1 cellular context compared by ENCODE assay signal in genomic region chr14:99790978-99791376, GRCh38.
TF ChIP-seq lines count a peak whose summit lies in the region.

No MANE protein-coding gene starts in this region.

TF ChIP-seq in GM23338, 12 proteins besides CTCF, POLR2A, EP300 and RAD21 (continued from another document):
- TF ChIP-seq ZNF462 (CRISPR knock-in tag; IDR thresholded peaks at IDR 0.05) (no peak), POLR2AphosphoS5 (IDR thresholded peaks at IDR 0.05; ENCODE audit: low read depth) (no peak), ZNF114 (CRISPR knock-in tag; IDR thresholded peaks at IDR 0.05) (no peak), EZH2 (IDR thresholded peaks at IDR 0.05; ENCODE audit: low read depth, unreplicated experiment) (no peak), STAT1 (IDR thresholded peaks at IDR 0.05; ENCODE audit: unreplicated experiment) (no peak), JUNB (IDR thresholded peaks at IDR 0.05; ENCODE audit: unreplicated experiment) (no peak), EZH2phosphoT487 (IDR thresholded peaks at IDR 0.05; ENCODE audit: unreplicated experiment) (no peak), ZNF331 (CRISPR knock-in tag; IDR thresholded peaks at IDR 0.05; ENCODE audit: low read depth) (no peak), CREB1 (CRISPR knock-in tag; IDR thresholded peaks at IDR 0.05; ENCODE audit: low read depth) (no peak)
TF ChIP-seq in GM23338: peak in this region for 0.
